ENCODE assay signal across 8 cellular contexts in genomic region chr5:150050172-150050811, GRCh38. TPM values are rescaled to one million over a fixed set of nuclear protein-coding genes. Genes with fewer than 3 reads are reported as not detected.
A peak's percentile ranks its signal among the peaks of the same experiment; 100 is the strongest.
DNase-seq lines count a peak whose midpoint lies in the region; ATAC-seq, FAIRE-seq and TF ChIP-seq lines count a peak whose summit lies in the region.
"Not testable (repeated sequence)": the region's sequence is repeated elsewhere in the genome, so short reads cannot be mapped to it uniquely, and the experiment has no call there.
"Had no signal": no experiment of that assay in that cellular context is flagged by ENCODE, and none has a peak within 500 bp of the region (broad histone marks: within the 10 kb centered on the region; RNA-seq: fewer than 3 reads in every experiment).

No MANE protein-coding gene starts in this region.

- H3K79me2 ChIP-seq in fibroblast of lung (ENCODE audit: control insufficient read depth, insufficient read depth, low read length), result not testable (repeated sequence)

- H3K27ac Mint-ChIP-seq in activated CD4-positive, alpha-beta T cell treated with anti-CD3 and anti-CD28 coated beads for 36 hours, result peak overlapping the region; percentile 6
- H3K27ac Mint-ChIP-seq in MCF 10A (ENCODE audit: low read depth, unreplicated experiment), result peak overlapping the region; percentile 60

- not testable (repeated sequence) for H3K9me3 ChIP-seq in fibroblast of lung (ENCODE audit: control insufficient read depth, insufficient read depth, low read depth, low read length)

- not testable (repeated sequence) for TF ChIP-seq CTCF in MCF 10A (IDR thresholded peaks at IDR 0.05; ENCODE audit: unreplicated experiment); fibroblast of lung (conservative IDR thresholded peaks at IDR 0.05 in 1 of 2, IDR thresholded peaks at IDR 0.05 in 1 of 2; ENCODE audit: low read depth in 1 of 2, low read length in 2 of 2)

- intact Hi-C loops in activated CD4-positive, alpha-beta T cell treated with anti-CD3 and anti-CD28 coated beads for 36 hours (cut with DNase I, micrococcal nuclease), result not testable (repeated sequence)
- intact Hi-C loops in MCF 10A (cut with micrococcal nuclease), result loop anchor here (1.0 kb wide), 1 partner anchor 49 kb away; no protein-coding TSS in a partner anchor

- H3K4me1 ChIP-seq in fibroblast of lung (ENCODE audit: control insufficient read depth, extremely low read depth, insufficient read depth, low read length), result not testable (repeated sequence)

- not testable (repeated sequence) for H3K4me1 Mint-ChIP-seq in activated CD4-positive, alpha-beta T cell treated with anti-CD3 and anti-CD28 coated beads for 36 hours
- peaks cover 46% of the 10 kb centered on the region for H3K4me1 Mint-ChIP-seq in MCF 10A (ENCODE audit: insufficient read depth, unreplicated experiment)

- FAIRE-seq in RCC 7860 (lab: Jason Lieb, UNC), result peak; percentile 93

- H3K4me3 ChIP-seq in fibroblast of lung (replicated peaks in 1 of 4; ENCODE audit: control extremely low read depth in 1 of 4, insufficient read depth in 1 of 4, low read depth in 3 of 4, low read length in 4 of 4), result not testable (repeated sequence)

- not testable (repeated sequence) for BruUV-seq in MCF 10A (replicated peaks; lab: Mats Ljungman, UMichigan)

- H2AFZ ChIP-seq in fibroblast of lung (ENCODE audit: low read length), result not testable (repeated sequence)

- not testable (repeated sequence) for H3K27me3 ChIP-seq in fibroblast of lung (ENCODE audit: control insufficient read depth, insufficient read depth, low read length)

- H3K27ac ChIP-seq in fibroblast of lung (ENCODE audit: insufficient read depth, low read length), result not testable (repeated sequence)

- H3K4me2 ChIP-seq in fibroblast of lung (ENCODE audit: extremely low read depth, insufficient read depth, low read length), result not testable (repeated sequence)

- not testable (repeated sequence) for H3K27me3 Mint-ChIP-seq in activated CD4-positive, alpha-beta T cell treated with anti-CD3 and anti-CD28 coated beads for 36 hours; MCF 10A (ENCODE audit: insufficient read depth, unreplicated experiment)

- H3K9ac ChIP-seq in fibroblast of lung (ENCODE audit: insufficient read depth, low read length), result not testable (repeated sequence)

- not testable (repeated sequence) for H3K9me3 Mint-ChIP-seq in activated CD4-positive, alpha-beta T cell treated with anti-CD3 and anti-CD28 coated beads for 36 hours (ENCODE audit: low read depth); MCF 10A (ENCODE audit: unreplicated experiment)

- CTCF ChIA-PET in activated CD4-positive, alpha-beta T cell treated with anti-CD3 and anti-CD28 coated beads for 36 hours (lab: Charles Lee), result interaction anchor here (1.0 kb wide), 1 partner anchor 24 kb away, joined by 3 read pairs; no protein-coding TSS in a partner anchor
- CTCF ChIA-PET in MCF 10A (lab: Yijun Ruan, JAX), result interaction anchor here (0.6 to 1.2 kb wide), 3 partner anchors 9 to 1065 kb away, joined by 3 to 6 read pairs (median 3); no protein-coding TSS in a partner anchor

- DNase-seq in EL (peak; percentile 74), LHCN-M2 (ENCODE audit: low read depth) (peak; percentile 86), RCC 7860 (ENCODE audit: low spot score) (peak; percentile 99), MCF 10A (ENCODE audit: unreplicated experiment) (peak; percentile 90), fibroblast of lung (ENCODE audit: low read depth in 2 of 2) (peak; percentile 53 to 84), kidney tubule cell (ENCODE audit: low spot score) (peak; percentile 90)
- not testable (repeated sequence) for DNase-seq in activated CD4-positive, alpha-beta T cell treated with anti-CD3 and anti-CD28 coated beads for 36 hours

- not testable (repeated sequence) for H4K20me1 ChIP-seq in fibroblast of lung (ENCODE audit: control insufficient read depth, extremely low read depth, insufficient read depth, low read length)

- not testable (repeated sequence) for H3K4me3 Mint-ChIP-seq in activated CD4-positive, alpha-beta T cell treated with anti-CD3 and anti-CD28 coated beads for 36 hours; MCF 10A (ENCODE audit: unreplicated experiment)

- H3K36me3 ChIP-seq in fibroblast of lung (ENCODE audit: control insufficient read depth, insufficient read depth, low read length), result peaks cover 43% of the 10 kb centered on the region

- ATAC-seq in activated CD4-positive, alpha-beta T cell treated with anti-CD3 and anti-CD28 coated beads for 36 hours, result peak; percentile 71

- POLR2A ChIA-PET in activated CD4-positive, alpha-beta T cell treated with anti-CD3 and anti-CD28 coated beads for 36 hours (lab: Charles Lee), result interaction anchor here (0.8 kb wide), 1 partner anchor 9 kb away, joined by 3 read pairs; no protein-coding TSS in a partner anchor
- POLR2A ChIA-PET in MCF 10A (lab: Yijun Ruan, JAX), result interaction anchor here (0.6 to 1.3 kb wide), 5 partner anchors 9 to 48 kb away, joined by 3 to 5 read pairs (median 3); no protein-coding TSS in a partner anchor

- peaks cover 50% of the 10 kb centered on the region for H3K36me3 Mint-ChIP-seq in activated CD4-positive, alpha-beta T cell treated with anti-CD3 and anti-CD28 coated beads for 36 hours (ENCODE audit: low read depth)
- peaks cover 88% of the 10 kb centered on the region for H3K36me3 Mint-ChIP-seq in MCF 10A (ENCODE audit: insufficient read depth, unreplicated experiment)

RNA-seq across cellular contexts. Expression of gene CSF1R, which starts 36.1 kb away (rescaled TPM):
- 0.40 and 1.4 TPM in 2 replicates for total RNA-seq in LHCN-M2 (2014; rRNA removed)
- 0.89 TPM for polyA plus RNA-seq in LHCN-M2 (2012)
- under 1 TPM; 0.41 to 0.76 TPM for total RNA-seq in activated CD4-positive, alpha-beta T cell treated with anti-CD3 and anti-CD28 coated beads for 36 hours
- 0.88 and 1.6 TPM in 2 replicates for total RNA-seq in MCF 10A (2022)
- not detected in 2 replicates for total RNA-seq in fibroblast of lung
- polyA plus RNA-seq in fibroblast of lung, result 0.07 and 0.15 TPM in 2 replicates
- polyA plus RNA-seq in fibroblast of lung (2012), result 0.22 and 0.24 TPM in 2 replicates
- not detected in 2 replicates for polyA minus RNA-seq in fibroblast of lung (ENCODE audit: low replicate concordance)
- total RNA-seq: T-helper 2 cell treated with Interferon-gamma antibody and Interleukin-4, amounts not matched to agents 100 ng/mL and 5 ng/mL, for 36 hours had no signal

RNA-seq across cellular contexts. Expression of gene HMGXB3, which starts 49.8 kb away (rescaled TPM):
- 49.6 and 57.9 TPM in 2 replicates for total RNA-seq in LHCN-M2 (2014; rRNA removed)
- polyA plus RNA-seq in LHCN-M2 (2012), result 30.8 TPM
- total RNA-seq in activated CD4-positive, alpha-beta T cell treated with anti-CD3 and anti-CD28 coated beads for 36 hours, result 10 to 100 TPM; 27.2 to 30.5 TPM
- 66.8 and 67.8 TPM in 2 replicates for total RNA-seq in MCF 10A (2022)
- 25.9 and 29.9 TPM in 2 replicates for total RNA-seq in fibroblast of lung
- 31.5 and 35.3 TPM in 2 replicates for polyA plus RNA-seq in fibroblast of lung
- polyA plus RNA-seq in fibroblast of lung (2012), result 20.1 and 20.6 TPM in 2 replicates
- 56.7 and 74.4 TPM in 2 replicates for polyA minus RNA-seq in fibroblast of lung (ENCODE audit: low replicate concordance)

RNA-seq across cellular contexts. Expression of gene TIGD6, which starts 49.8 kb away (rescaled TPM):
- total RNA-seq in LHCN-M2 (2014; rRNA removed), result 5.6 and 6.9 TPM in 2 replicates
- 6.2 TPM for polyA plus RNA-seq in LHCN-M2 (2012)
- 1 to 10 TPM; 2.5 to 2.6 TPM for total RNA-seq in activated CD4-positive, alpha-beta T cell treated with anti-CD3 and anti-CD28 coated beads for 36 hours
- 9.0 and 10.6 TPM in 2 replicates for total RNA-seq in MCF 10A (2022)
- 8.7 and 10.4 TPM in 2 replicates for total RNA-seq in fibroblast of lung
- polyA plus RNA-seq in fibroblast of lung, result 5.7 and 6.9 TPM in 2 replicates
- 6.1 and 6.2 TPM in 2 replicates for polyA plus RNA-seq in fibroblast of lung (2012)
- 2.7 and 4.8 TPM in 2 replicates for polyA minus RNA-seq in fibroblast of lung (ENCODE audit: low replicate concordance)
